Comparison of ENCODE assay signal across 8 cellular contexts in genomic region chr12:45244561-45245348, GRCh38. TPM values are rescaled to one million over a fixed set of nuclear protein-coding genes. Genes with fewer than 3 reads are reported as not detected.
DNase-seq lines count a peak whose midpoint lies in the region; ATAC-seq and TF ChIP-seq lines count a peak whose summit lies in the region.
"Had no signal": no experiment of that assay in that cellular context is flagged by ENCODE, and none has a peak within 500 bp of the region (broad histone marks: within the 10 kb centered on the region; RNA-seq: fewer than 3 reads in every experiment).

No MANE protein-coding gene starts in this region.

- no peak for TF ChIP-seq POLR2A in adrenal gland (IDR thresholded peaks at IDR 0.05)

- intact Hi-C loops in adrenal gland (cut with DNase I), result no loop called here

- H2AK5ac ChIP-seq in trophoblast cell (ENCODE audit: low read length), result no peak overlapping the region

- peak overlapping the region in 3 of 5 donors; percentile 2 to 51 (median 40) for H3K27ac ChIP-seq in adrenal gland
- no peak overlapping the region for H3K27ac ChIP-seq in trophoblast cell (ENCODE audit: low read depth, low read length)
- H3K27ac ChIP-seq: SK-N-MC had no signal

- DNase-seq in adrenal gland, result peak in 2 of 7 donors; percentile 19 to 30
- peak in 1 of 2 donors; percentile 49 for DNase-seq in trophoblast cell
- DNase-seq in amniotic stem cell (lab: John Stamatoyannopoulos, UW), result no peak
- no peak for DNase-seq in NCI-H774 (lab: John Stamatoyannopoulos, UW)
- DNase-seq in NCI-H524 (lab: John Stamatoyannopoulos, UW), result no peak

- no peak overlapping the region for H4K12ac ChIP-seq in trophoblast cell (ENCODE audit: low read depth, low read length)

- H4K91ac ChIP-seq in trophoblast cell (ENCODE audit: low read depth, low read length), result no peak overlapping the region

- 69 to 82% (median 75%) methylated on average over 9 of the region's 9 CpGs for WGBS in adrenal gland, 4 donors
- WGBS in trophoblast cell (ENCODE audit: extremely low coverage, insufficient coverage, insufficient read length), result no CpG with 5 or more reads among the region's 9 CpGs

- no peak overlapping the region for H3K4me2 ChIP-seq in trophoblast cell (ENCODE audit: low read length)

- H3K4ac ChIP-seq in trophoblast cell (ENCODE audit: low read depth, low read length), result peak overlapping the region; percentile 84

- H2BK5ac ChIP-seq in trophoblast cell (ENCODE audit: low read depth, low read length, poor library complexity), result no peak overlapping the region

- H3K4me1 ChIP-seq in adrenal gland (replicated peaks in 1 of 2) (peaks cover 0 to 7% of the 10 kb centered on the region in 2 donors), trophoblast cell (ENCODE audit: control insufficient read depth in 1 of 2, insufficient read depth in 2 of 2, low read length in 2 of 2) (peaks cover 6 to 7% of the 10 kb centered on the region in 2 experiments)

- peak; percentile 86 for ATAC-seq in GM19025 (IDR thresholded peaks at IDR 0.05; ENCODE audit: low read depth, unreplicated experiment)
- peak; percentile 86 for ATAC-seq in HG02884 (IDR thresholded peaks at IDR 0.05; ENCODE audit: unreplicated experiment)

- H4K8ac ChIP-seq in trophoblast cell (ENCODE audit: low read depth, low read length), result no peak overlapping the region

- H3K9ac ChIP-seq in trophoblast cell (ENCODE audit: low read length), result no peak overlapping the region

- no peaks in the 10 kb centered on the region for H3K9me3 ChIP-seq in adrenal gland (replicated peaks in 1 of 3)
- H3K9me3 ChIP-seq in trophoblast cell (ENCODE audit: insufficient read depth, low read depth, low read length), result no peaks in the 10 kb centered on the region

- no peak overlapping the region for H2AFZ ChIP-seq in trophoblast cell (ENCODE audit: insufficient read depth, low read length, poor library complexity)

- H3K18ac ChIP-seq in trophoblast cell (ENCODE audit: low read length), result no peak overlapping the region

- peak in 2 of 6 experiments; percentile 12 to 35 for TF ChIP-seq CTCF in adrenal gland (IDR thresholded peaks at IDR 0.05)

- H3K79me1 ChIP-seq in trophoblast cell (ENCODE audit: low read length), result no peaks in the 10 kb centered on the region

- H3K27me3 ChIP-seq in adrenal gland, result no peaks in the 10 kb centered on the region
- no peaks in the 10 kb centered on the region for H3K27me3 ChIP-seq in trophoblast cell (ENCODE audit: insufficient read depth, low read length)

- H3K36me3 ChIP-seq in adrenal gland (replicated peaks in 1 of 2) (no peaks in the 10 kb centered on the region), trophoblast cell (ENCODE audit: control insufficient read depth in 1 of 2, insufficient read depth in 2 of 2, low read length in 2 of 2) (no peaks in the 10 kb centered on the region)

- H3K4me3 ChIP-seq in adrenal gland (no peak overlapping the region), trophoblast cell (ENCODE audit: low read depth, low read length) (no peak overlapping the region)
- H3K4me3 ChIP-seq: SK-N-MC had no signal

- H2BK12ac ChIP-seq in trophoblast cell (ENCODE audit: low read length), result no peak overlapping the region

- no peak overlapping the region for H2BK120ac ChIP-seq in trophoblast cell (ENCODE audit: insufficient read depth, low read length, poor library complexity)

- H3K79me2 ChIP-seq in trophoblast cell (ENCODE audit: control insufficient read depth, insufficient read depth, low read length, poor library complexity), result peaks cover 8% of the 10 kb centered on the region

- H3K23ac ChIP-seq in trophoblast cell (ENCODE audit: low read length), result no peak overlapping the region

- H3K14ac ChIP-seq in trophoblast cell (ENCODE audit: low read length), result no peak overlapping the region

RNA-seq across cellular contexts. Expression of gene ANO6, which starts 28.9 kb away (rescaled TPM):
- 10 to 100 TPM; 51.3 to 92.3 (median 67.5) TPM for total RNA-seq in adrenal gland
- polyA plus RNA-seq in adrenal gland, result 10 to 100 TPM in 1 of 3 donors, 1 to 10 TPM in 2; 7.5 to 37.0 (median 7.5) TPM
- 83.5 and 86.6 TPM in 2 replicates for polyA plus RNA-seq in trophoblast cell (2013)
